23 cellular contexts compared by ENCODE assay signal in genomic region chr2:184589261-184589660, GRCh38. TPM values are rescaled to one million over a fixed set of nuclear protein-coding genes. Genes with fewer than 3 reads are reported as not detected.
"Had no signal": no experiment of that assay in that cellular context is flagged by ENCODE, and none has a peak within 500 bp of the region (broad histone marks: within the 10 kb centered on the region; RNA-seq: fewer than 3 reads in every experiment).

No MANE protein-coding gene starts in this region.

- H3K27me3 ChIP-seq: hepatocyte, ovary, right atrium auricular region, stomach had no signal

- H3K36me3 ChIP-seq: neural progenitor cell, ovary, right atrium auricular region, stomach had no signal

- DNase-seq: effector CD4-positive, alpha-beta T cell; endodermal cell; foreskin melanocyte; head of caudate nucleus; left colon; left ventricle myocardium superior; mesenchymal stem cell; midbrain; nucleus accumbens; ovary; small intestine; stimulated activated CD4-positive, alpha-beta T cell treated with anti-CD3 and anti-CD28 coated beads, Interleukin-12 subunit alpha, Interleukin-12 subunit beta, amount 100 ng/mL, for 4 hours; stimulated activated naive CD4-positive, alpha-beta T cell; stomach; substantia nigra; trophoblast cell had no signal

- H3K27ac ChIP-seq: hepatocyte, neural progenitor cell, ovary, right atrium auricular region, stomach had no signal

- H3K4me1 ChIP-seq: neural progenitor cell, right atrium auricular region, stomach had no signal

- H3K4me3 ChIP-seq: hepatocyte, lung, neural progenitor cell, ovary, right atrium auricular region, stomach had no signal

- FAIRE-seq: endothelial cell of umbilical vein had no signal

- H3K9me3 ChIP-seq: ovary, right atrium auricular region, stomach had no signal

RNA-seq across cellular contexts. Expression of gene ZNF804A, which starts 9.1 kb away (rescaled TPM):
- total RNA-seq: dermis microvascular lymphatic vessel endothelial cell, endothelial cell of umbilical vein, kidney epithelial cell, right atrium auricular region had no signal
